8 cellular contexts compared by ENCODE assay signal in the genomic region with DNA sequence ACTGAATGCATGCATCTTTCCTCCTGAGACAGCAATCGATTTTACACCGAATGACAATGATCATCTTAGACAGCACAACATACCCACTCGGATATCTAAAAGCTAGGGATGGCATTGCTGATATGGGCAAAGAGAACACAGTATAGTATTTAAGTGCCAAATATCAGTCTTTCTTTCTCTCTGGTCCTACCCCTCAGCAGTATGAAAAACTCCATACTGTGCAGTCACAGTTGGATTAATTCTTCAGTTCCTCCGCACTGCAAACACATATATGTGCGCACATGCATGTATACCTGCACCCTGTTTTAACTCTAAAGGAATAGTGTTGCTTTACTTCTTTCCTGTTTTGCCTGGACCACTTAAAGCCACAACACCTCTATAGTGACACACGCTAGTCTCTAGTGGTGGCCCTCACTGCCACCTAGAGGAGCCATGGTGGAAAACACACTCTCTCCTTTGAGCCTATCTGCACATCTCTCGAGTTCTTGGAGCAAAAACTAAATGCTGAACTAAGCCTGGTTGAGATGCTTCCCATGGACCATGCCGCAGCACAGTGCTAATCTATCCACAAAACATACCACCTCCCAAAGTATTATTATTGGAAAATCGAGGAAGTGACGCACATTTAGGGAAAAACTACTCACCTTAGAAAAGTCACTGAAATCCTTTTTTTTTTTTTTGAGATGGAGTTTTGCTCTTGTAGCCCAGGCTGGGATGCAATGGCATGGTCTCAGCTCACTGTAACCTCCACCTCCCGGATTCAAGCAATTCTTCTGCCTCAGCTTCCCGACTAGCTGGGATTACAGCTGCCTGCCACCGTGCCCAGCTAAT. TPM values are rescaled to one million over a fixed set of nuclear protein-coding genes. Genes with fewer than 3 reads are reported as not detected.
A peak's percentile ranks its signal among the peaks of the same experiment; 100 is the strongest.
DNase-seq lines count a peak whose midpoint lies in the region; ATAC-seq and TF ChIP-seq lines count a peak whose summit lies in the region.

No MANE protein-coding gene starts in this region.

- H4K20me1 ChIP-seq in IMR-90 (ENCODE audit: insufficient read depth, low read length): no peaks in the 10 kb centered on the region

- peak overlapping the region; percentile 20; the same call in 1 of the 2 replicates for H3K23ac ChIP-seq in IMR-90 (ENCODE audit: low read depth, low read length)

- H3K79me1 ChIP-seq in IMR-90 (ENCODE audit: low read depth in 1 of 2, low read length in 2 of 2): no peaks in the 10 kb centered on the region

- H3K9ac ChIP-seq in IMR-90 (ENCODE audit: low read depth, low read length): no peak overlapping the region; the same call in 1 of the 2 replicates

- TF ChIP-seq CTCF in IMR-90 (conservative IDR thresholded peaks at IDR 0.05; ENCODE audit: low read depth, low read length) (peak; percentile 85), adrenal gland (IDR thresholded peaks at IDR 0.05) (peak; percentile 58 to 84 (median 75)), sigmoid colon (IDR thresholded peaks at IDR 0.05) (peak; percentile 19 to 76 (median 62))

- intact Hi-C loops in IMR-90 (cut with micrococcal nuclease): loop anchor here (1.0 to 5.0 kb wide), 5 partner anchors 22 to 438 kb away; partner anchors contain the start of gene GABARAPL1
- intact Hi-C loops in adrenal gland (cut with DNase I): loop anchor here in 1 of 2 donors (5.0 kb wide), 1 partner anchor 38 kb away; no protein-coding TSS in a partner anchor
- intact Hi-C loops in left ventricle myocardium superior (cut with micrococcal nuclease): loop anchor here (5.0 kb wide), 1 partner anchor 38 kb away; no protein-coding TSS in a partner anchor
- intact Hi-C loops in sigmoid colon (cut with DNase I): loop anchor here (1.0 kb wide), 1 partner anchor 37 kb away; no protein-coding TSS in a partner anchor

- no peak for TF ChIP-seq EP300 in sigmoid colon (IDR thresholded peaks at IDR 0.05)

- CTCF ChIA-PET in IMR-90 (lab: Yijun Ruan, JAX): interaction anchor here (1.0 to 2.6 kb wide), 5 partner anchors 24 to 157 kb away, joined by 3 to 31 read pairs (median 5); no protein-coding TSS in a partner anchor

- in situ Hi-C loops in IMR-90 (cut with MboI; ENCODE audit: low sequenced_read_pairs): loop anchor here (5.0 kb wide), 1 partner anchor 38 kb away; no protein-coding TSS in a partner anchor

- no peaks in the 10 kb centered on the region for H3K27me3 ChIP-seq in IMR-90 (ENCODE audit: control insufficient read depth, insufficient read depth, low read length)
- no peaks in the 10 kb centered on the region for H3K27me3 ChIP-seq in adrenal gland
- H3K27me3 ChIP-seq in sigmoid colon: no peaks in the 10 kb centered on the region

- peak overlapping the region; percentile 5 for H3K18ac ChIP-seq in IMR-90 (ENCODE audit: low read depth, low read length)

- 33% methylated on average over 1 of the region's 13 CpGs; no CpG with 5 or more reads in 1 of the 2 experiments for WGBS in IMR-90 (ENCODE audit: extremely low coverage in 2 of 2, insufficient read length in 1 of 2), 2 experiments
- 37 to 45% (median 40%) methylated on average over 13 of the region's 13 CpGs for WGBS in adrenal gland, 4 donors
- 44 to 51% methylated on average over 13 of the region's 13 CpGs for WGBS in sigmoid colon, 2 donors

- H3K4me1 ChIP-seq in IMR-90 (ENCODE audit: control insufficient read depth, insufficient read depth, low read length): peaks cover 12% of the 10 kb centered on the region
- H3K4me1 ChIP-seq in adrenal gland (replicated peaks in 1 of 2): no peaks in the 10 kb centered on the region
- H3K4me1 ChIP-seq in sigmoid colon: peaks cover 0 to 24% (median 5%) of the 10 kb centered on the region in 4 donors

- TSS peak; percentile 84 for BruUV-seq in IMR-90 (replicated peaks; lab: Mats Ljungman, UMichigan)

- H3K36me3 ChIP-seq in IMR-90 (ENCODE audit: control insufficient read depth, insufficient read depth, low read length) (no peaks in the 10 kb centered on the region), adrenal gland (replicated peaks in 1 of 2) (no peaks in the 10 kb centered on the region), sigmoid colon (no peaks in the 10 kb centered on the region)

- H3K14ac ChIP-seq in IMR-90 (replicated peaks; ENCODE audit: low read depth, low read length): 0 out of 2 replicates have a peak overlapping the region, but pooled peaks have one; percentile 35

- H4K8ac ChIP-seq in IMR-90 (ENCODE audit: low read depth in 2 of 2, low read length in 2 of 2): peak overlapping the region in 1 of 2 experiments; percentile 75; a peak in 3 of 4 replicates

- peak; percentile 87 for ATAC-seq in GM21447 (IDR thresholded peaks at IDR 0.05; ENCODE audit: unreplicated experiment)
- peak; percentile 87 for ATAC-seq in IMR-90 (ENCODE audit: low read depth)
- peak; percentile 98 for ATAC-seq in SK-N-SH treated with all-trans-retinoic acid at 6 μM for 48 hours
- ATAC-seq in left ventricle myocardium superior: peak; percentile 98
- no peak for ATAC-seq in HG03457 (IDR thresholded peaks at IDR 0.05; ENCODE audit: unreplicated experiment)

- H2AK9ac ChIP-seq in IMR-90 (replicated peaks; ENCODE audit: low read depth, low read length, poor library complexity): no peak overlapping the region

- peak overlapping the region; percentile 62 for H4K91ac ChIP-seq in IMR-90 (ENCODE audit: insufficient read depth, low read depth, low read length)

- H2BK5ac ChIP-seq in IMR-90 (ENCODE audit: low read depth, low read length, poor library complexity, severe bottlenecking): peak overlapping the region; percentile 94

- DNase-seq in ELR (ENCODE audit: low read depth) (peak; percentile 77), IMR-90 (peak; percentile 77), adrenal gland (peak; percentile 46 to 84 (median 68)), left ventricle myocardium superior (peak; percentile 51), sigmoid colon (peak; percentile 79)

- peak overlapping the region; percentile 34; the same call in 1 of the 2 replicates for H3K27ac ChIP-seq in IMR-90 (ENCODE audit: insufficient read depth, low read length)
- H3K27ac ChIP-seq in adrenal gland: no peak overlapping the region
- H3K27ac ChIP-seq in sigmoid colon: peak overlapping the region in 2 of 4 donors; percentile 57 to 60

- TF ChIP-seq RAD21 in IMR-90 (IDR thresholded peaks at IDR 0.05; ENCODE audit: low read length): peak; percentile 87

- peak overlapping the region; percentile 49 for H2AK5ac ChIP-seq in IMR-90 (ENCODE audit: low read depth, low read length)

- POLR2A ChIA-PET in IMR-90 (lab: Charles Lee; ENCODE audit: unreplicated experiment): interaction anchor here (1.2 kb wide), 1 partner anchor 158 kb away, joined by 6 read pairs; no protein-coding TSS in a partner anchor

- peaks cover 3% of the 10 kb centered on the region for H3K9me1 ChIP-seq in IMR-90 (ENCODE audit: insufficient read depth, low read length)

- H3K9me3 ChIP-seq in IMR-90 (ENCODE audit: control insufficient read depth, insufficient read depth, low read length) (no peaks in the 10 kb centered on the region), adrenal gland (replicated peaks in 1 of 3) (no peaks in the 10 kb centered on the region), sigmoid colon (no peaks in the 10 kb centered on the region)

- H3K4ac ChIP-seq in IMR-90 (ENCODE audit: low read depth, low read length): peak overlapping the region; percentile 63

- H2BK20ac ChIP-seq in IMR-90 (ENCODE audit: low read depth, low read length): peak overlapping the region; percentile 77

- no peak for TF ChIP-seq POLR2A in IMR-90 (IDR thresholded peaks at IDR 0.05; ENCODE audit: low read depth, low read length)
- TF ChIP-seq POLR2A in adrenal gland (IDR thresholded peaks at IDR 0.05): no peak
- no peak for TF ChIP-seq POLR2A in sigmoid colon (IDR thresholded peaks at IDR 0.05)

- no peak overlapping the region for H3K4me3 ChIP-seq in IMR-90 (ENCODE audit: insufficient read depth, low read depth, low read length)
- H3K4me3 ChIP-seq in adrenal gland: no peak overlapping the region
- H3K4me3 ChIP-seq in sigmoid colon: no peak overlapping the region

- H3K4me2 ChIP-seq in IMR-90 (ENCODE audit: low read depth, low read length): no peak overlapping the region

- peak overlapping the region; percentile 60; the same call in 1 of the 3 replicates for H2BK15ac ChIP-seq in IMR-90 (ENCODE audit: low read depth, low read length)

- peak overlapping the region; percentile 32; the same call in 1 of the 2 replicates for H4K5ac ChIP-seq in IMR-90 (ENCODE audit: low read depth, low read length)

- H2BK120ac ChIP-seq in IMR-90 (ENCODE audit: low read depth, low read length): peak overlapping the region; percentile 96

- peak overlapping the region; percentile 36 for H2AFZ ChIP-seq in IMR-90 (replicated peaks; ENCODE audit: low read length, poor library complexity)

- dilution Hi-C loops in IMR-90 (cut with HindIII; ENCODE audit: low sequenced_read_pairs, unreplicated experiment): no loop called here

- no peak overlapping the region; the same call in 1 of the 2 replicates for H3K56ac ChIP-seq in IMR-90 (ENCODE audit: extremely low read depth, insufficient read depth, low read length)

RNA-seq across cellular contexts. Expression of gene TMEM52B, which starts 11.9 kb away (rescaled TPM):
- total RNA-seq in IMR-90 (2012; rRNA removed) (2.0 and 3.1 TPM in 2 replicates), adrenal gland (1 to 10 TPM in 1 of 8 donors, under 1 TPM in 5, not detected in 2; 0.07 to 2.3 (median 0.34) TPM), left ventricle myocardium superior (not detected), sigmoid colon (not detected)
- polyA plus RNA-seq in IMR-90 (2012; rRNA removed) (2.4 and 3.6 TPM in 2 replicates), adrenal gland (under 1 TPM; 0.07 to 0.56 (median 0.37) TPM), sigmoid colon (1 to 10 TPM in 1 of 3 donors, under 1 TPM in 1, not detected in 1; 0.12 to 1.2 TPM)
- 1.8 and 2.8 TPM in 2 replicates for polyA plus RNA-seq in IMR-90 (2012; cell fraction: cytosol; rRNA removed)
- polyA plus RNA-seq in IMR-90 (2012; cell fraction: nucleus; rRNA removed; ENCODE audit: low replicate concordance): 1.9 and 2.8 TPM in 2 replicates

RNA-seq across cellular contexts. Expression of gene OLR1, which starts 18.8 kb away (rescaled TPM):
- 2.5 and 3.2 TPM in 2 replicates for total RNA-seq in IMR-90 (2012; rRNA removed)
- 2.8 and 4.1 TPM in 2 replicates for polyA plus RNA-seq in IMR-90 (2012; rRNA removed)
- 1.3 TPM in 2 replicates for polyA plus RNA-seq in IMR-90 (2012; cell fraction: cytosol; rRNA removed)
- polyA plus RNA-seq in IMR-90 (2012; cell fraction: nucleus; rRNA removed; ENCODE audit: low replicate concordance): 0.23 and 2.8 TPM in 2 replicates
- total RNA-seq in adrenal gland: 1 to 10 TPM in 2 of 8 donors, under 1 TPM in 5, not detected in 1; 0.35 to 1.8 (median 0.68) TPM
- 1 to 10 TPM in 2 of 3 donors, under 1 TPM in 1; 0.37 to 2.2 (median 1.9) TPM for polyA plus RNA-seq in adrenal gland
- total RNA-seq in left ventricle myocardium superior: 0.64 TPM
- total RNA-seq in sigmoid colon: 1 to 10 TPM in 1 of 4 donors, under 1 TPM in 1, not detected in 2; 0.36 to 3.3 TPM
- polyA plus RNA-seq in sigmoid colon: 1 to 10 TPM in 1 of 3 donors, under 1 TPM in 1, not detected in 1; 0.10 to 1.2 TPM

RNA-seq across cellular contexts. Expression of gene GABARAPL1, which starts 21.9 kb away (rescaled TPM):
- total RNA-seq in IMR-90 (2012; rRNA removed): 51.6 and 63.0 TPM in 2 replicates
- 75.9 and 93.6 TPM in 2 replicates for polyA plus RNA-seq in IMR-90 (2012; rRNA removed)
- polyA plus RNA-seq in IMR-90 (2012; cell fraction: cytosol; rRNA removed): 37.6 and 40.6 TPM in 2 replicates
- 45.0 and 217 TPM in 2 replicates for polyA plus RNA-seq in IMR-90 (2012; cell fraction: nucleus; rRNA removed; ENCODE audit: low replicate concordance)
- 100 to 1,000 TPM in 3 of 8 donors, 10 to 100 TPM in 5; 71.6 to 146 (median 89.4) TPM for total RNA-seq in adrenal gland
- polyA plus RNA-seq in adrenal gland: 100 to 1,000 TPM in 1 of 3 donors, 10 to 100 TPM in 2; 58.2 to 224 (median 58.9) TPM
- total RNA-seq in left ventricle myocardium superior: 217 TPM
- 100 to 1,000 TPM in 2 of 4 donors, 10 to 100 TPM in 2; 78.5 to 122 (median 102) TPM for total RNA-seq in sigmoid colon
- 10 to 100 TPM; 38.3 to 75.1 (median 54.6) TPM for polyA plus RNA-seq in sigmoid colon
